In the genomic region with DNA sequence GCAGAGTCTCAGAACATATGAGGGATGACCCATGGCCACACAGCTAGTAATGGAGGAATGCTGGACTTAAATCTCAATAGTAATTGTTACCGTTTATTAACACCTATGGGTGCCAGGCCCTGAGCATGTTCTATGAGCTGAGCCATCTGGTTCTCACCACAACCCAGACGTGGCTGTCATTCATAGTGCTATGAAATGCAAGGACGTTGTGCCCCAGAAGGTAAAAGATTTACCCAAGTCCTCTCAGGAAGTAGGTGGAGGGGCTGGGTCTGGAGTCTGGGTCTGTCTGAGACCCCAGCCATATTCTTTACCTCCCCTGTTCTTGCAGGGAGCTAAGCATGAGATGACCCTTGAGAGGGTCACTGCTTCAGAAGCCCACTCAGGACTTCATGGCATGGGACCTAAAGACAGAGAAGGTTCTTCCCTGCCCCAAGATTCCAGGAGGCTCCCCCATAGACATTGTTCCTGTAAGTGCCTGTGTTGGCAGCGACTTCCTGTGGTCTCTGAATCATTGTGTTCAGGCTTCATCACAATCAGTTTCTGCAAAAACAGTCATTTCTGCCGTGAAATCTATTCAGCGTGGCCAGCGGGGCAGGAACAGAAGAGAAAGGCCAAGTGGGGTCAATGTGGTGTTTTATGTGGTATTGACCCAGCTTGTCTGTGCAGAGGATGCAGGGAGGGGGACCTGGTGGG, we compare ENCODE assay signal across 10 cellular contexts.
DNase-seq lines count a peak whose midpoint lies in the region; ATAC-seq, FAIRE-seq and TF ChIP-seq lines count a peak whose summit lies in the region.
"Had no signal": no experiment of that assay in that cellular context is flagged by ENCODE, and none has a peak within 500 bp of the region (broad histone marks: within the 10 kb centered on the region; RNA-seq: fewer than 3 reads in every experiment).

No MANE protein-coding gene starts in this region.

- H2AK5ac ChIP-seq in mesendoderm (ENCODE audit: low read length) = no peak overlapping the region

- H3K79me2 ChIP-seq in mesendoderm (ENCODE audit: control insufficient read depth, insufficient read depth, low read length) = no peaks in the 10 kb centered on the region

- H3K4me3 ChIP-seq in tibial artery (no peak overlapping the region), mesendoderm (ENCODE audit: low read length) (no peak overlapping the region)

- H3K36me3 Mint-ChIP-seq in activated CD4-positive, alpha-beta memory T cell treated with anti-CD3 and anti-CD28 coated beads for 36 hours = no peaks in the 10 kb centered on the region
- H3K36me3 Mint-ChIP-seq: memory B cell had no signal

- peaks cover 4% of the 10 kb centered on the region for H3K9me3 Mint-ChIP-seq in activated CD4-positive, alpha-beta memory T cell treated with anti-CD3 and anti-CD28 coated beads for 36 hours
- H3K9me3 Mint-ChIP-seq: memory B cell had no signal

- intact Hi-C loops in activated CD4-positive, alpha-beta memory T cell treated with anti-CD3 and anti-CD28 coated beads for 36 hours (cut with micrococcal nuclease) = loop anchor here (1.0 to 10.0 kb wide), 2 partner anchors 23 to 747 kb away; no protein-coding TSS in a partner anchor
- intact Hi-C loops in tibial artery (cut with DNase I; ENCODE audit: low total_unique reads) = no loop called here

- no peaks in the 10 kb centered on the region for H3K79me1 ChIP-seq in mesendoderm (ENCODE audit: low read length)

- H3K4me1 ChIP-seq in tibial artery (peaks cover 0 to 31% (median 18%) of the 10 kb centered on the region in 4 donors), mesendoderm (ENCODE audit: control insufficient read depth, low read depth, low read length) (no peaks in the 10 kb centered on the region)

- H3K56ac ChIP-seq in mesendoderm (ENCODE audit: low read length) = no peak overlapping the region

- H3K9me3 ChIP-seq in tibial artery = no peaks in the 10 kb centered on the region

- no peak overlapping the region for H3K23ac ChIP-seq in mesendoderm (ENCODE audit: low read length)

- H3K27ac Mint-ChIP-seq in activated CD4-positive, alpha-beta memory T cell treated with anti-CD3 and anti-CD28 coated beads for 36 hours = peak overlapping the region; percentile 34
- H3K27ac Mint-ChIP-seq: memory B cell had no signal

- H3K4me3 Mint-ChIP-seq in activated CD4-positive, alpha-beta memory T cell treated with anti-CD3 and anti-CD28 coated beads for 36 hours = no peak overlapping the region
- H3K4me3 Mint-ChIP-seq: memory B cell had no signal

- no CpG with 5 or more reads among the region's 7 CpGs for WGBS in mesendoderm (ENCODE audit: extremely low coverage, insufficient coverage, low lambda C conversion rate)

- peak; percentile 79 for DNase-seq in Daoy (ENCODE audit: low read depth)
- DNase-seq in activated CD4-positive, alpha-beta memory T cell treated with anti-CD3 and anti-CD28 coated beads for 36 hours = peak; percentile 79
- peak; percentile 66 for DNase-seq in kidney glomerular epithelial cell (lab: John Stamatoyannopoulos, UW)
- no peak for DNase-seq in frontal cortex (ENCODE audit: low spot score in 2 of 2)
- DNase-seq in tibial artery = no peak
- no peak for DNase-seq in mesendoderm
- DNase-seq: NCI-H2107 had no signal

- no peaks in the 10 kb centered on the region for H3K36me3 ChIP-seq in tibial artery
- H3K36me3 ChIP-seq in mesendoderm (ENCODE audit: control insufficient read depth, insufficient read depth, low read length) = no peaks in the 10 kb centered on the region

- no peak overlapping the region for H4K8ac ChIP-seq in mesendoderm (ENCODE audit: low read depth, low read length)

- H2BK5ac ChIP-seq in mesendoderm (ENCODE audit: low read length) = no peak overlapping the region

- no peak overlapping the region for H3K4me2 ChIP-seq in mesendoderm (ENCODE audit: low read length)

- H3K4ac ChIP-seq in mesendoderm (ENCODE audit: low read depth, low read length) = no peak overlapping the region

- ATAC-seq in GM21423 (IDR thresholded peaks at IDR 0.05; ENCODE audit: unreplicated experiment) = peak; percentile 49
- no peak for ATAC-seq in HG02798 (IDR thresholded peaks at IDR 0.05; ENCODE audit: poor library complexity, unreplicated experiment)

- CTCF ChIA-PET in activated CD4-positive, alpha-beta memory T cell treated with anti-CD3 and anti-CD28 coated beads for 36 hours (lab: Charles Lee) = interaction anchor here (0.5 kb wide), 1 partner anchor 834 kb away, joined by 3 read pairs; no protein-coding TSS in a partner anchor

- no peak overlapping the region for H3K27ac ChIP-seq in tibial artery
- H3K27ac ChIP-seq in mesendoderm (ENCODE audit: low read depth, low read length) = no peak overlapping the region

- H2BK15ac ChIP-seq in mesendoderm (replicated peaks; ENCODE audit: low read depth) = no peak overlapping the region

- no peak overlapping the region for H4K5ac ChIP-seq in mesendoderm (ENCODE audit: low read length)

- peaks cover 0 to 3% of the 10 kb centered on the region in 2 donors for H3K27me3 ChIP-seq in tibial artery
- H3K27me3 ChIP-seq in mesendoderm (ENCODE audit: insufficient read depth, low read length, poor library complexity) = no peaks in the 10 kb centered on the region

- no peak overlapping the region for H3K9ac ChIP-seq in mesendoderm (ENCODE audit: low read length)

- FAIRE-seq in frontal cortex (lab: Jason Lieb, UNC) = no peak

- H3K18ac ChIP-seq in mesendoderm (ENCODE audit: low read length) = no peak overlapping the region

- H3K27me3 Mint-ChIP-seq in activated CD4-positive, alpha-beta memory T cell treated with anti-CD3 and anti-CD28 coated beads for 36 hours = peaks cover 19% of the 10 kb centered on the region

- peaks cover 30% of the 10 kb centered on the region for H3K4me1 Mint-ChIP-seq in activated CD4-positive, alpha-beta memory T cell treated with anti-CD3 and anti-CD28 coated beads for 36 hours (ENCODE audit: low read depth)
- H3K4me1 Mint-ChIP-seq: memory B cell had no signal

- TF ChIP-seq CTCF in tibial artery (IDR thresholded peaks at IDR 0.05) = no peak

- H2BK120ac ChIP-seq in mesendoderm (ENCODE audit: low read depth, low read length) = no peak overlapping the region

- POLR2A ChIA-PET in activated CD4-positive, alpha-beta memory T cell treated with anti-CD3 and anti-CD28 coated beads for 36 hours (lab: Charles Lee) = interaction anchor here (0.6 kb wide), 1 partner anchor 278 kb away, joined by 3 read pairs; no protein-coding TSS in a partner anchor

Comparison
In these comparisons a context has a peak if more than half of its experiments do, and no peak if none do; other contexts are left out.
1. DNase-seq: peak in Daoy (single experiment), activated CD4-positive, alpha-beta memory T cell treated with anti-CD3 and anti-CD28 coated beads for 36 hours (single experiment) and kidney glomerular epithelial cell (single experiment); none in frontal cortex (0 of 2), tibial artery (0 of 2) and mesendoderm (single experiment).